8 cellular contexts compared by ENCODE assay signal in the genomic region with DNA sequence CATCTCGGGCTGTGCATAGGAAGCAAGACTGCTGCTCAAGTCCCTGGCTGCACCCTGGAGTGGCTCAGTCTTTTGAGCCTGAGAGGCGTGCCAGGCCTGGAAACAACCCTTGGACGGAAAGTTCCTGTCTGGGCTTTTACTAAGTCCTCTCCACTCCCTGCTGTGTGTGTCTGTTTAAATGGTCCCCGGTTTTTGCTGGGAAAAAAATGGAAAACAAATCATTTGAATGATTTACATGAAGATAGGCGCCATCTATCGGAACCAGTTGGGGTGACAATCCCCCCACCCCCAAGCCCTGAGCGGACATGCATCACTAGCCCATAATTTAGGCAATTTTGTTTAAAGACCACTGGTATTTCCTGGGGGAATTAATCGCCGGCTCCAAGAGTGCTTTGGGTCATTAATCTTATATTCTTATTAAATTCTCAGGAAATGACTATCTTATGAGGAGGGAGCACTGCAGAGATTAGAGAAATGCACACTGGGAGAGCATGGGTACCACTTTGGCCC. TPM values are rescaled to one million over a fixed set of nuclear protein-coding genes. Genes with fewer than 3 reads are reported as not detected.
DNase-seq lines count a peak whose midpoint lies in the region; ATAC-seq and TF ChIP-seq lines count a peak whose summit lies in the region.

No MANE protein-coding gene starts in this region.

- no peak overlapping the region for H2AFZ ChIP-seq in Karpas-422 (ENCODE audit: low read length)

- no peak overlapping the region for H3K27ac ChIP-seq in Karpas-422 (ENCODE audit: low read length)
- peak overlapping the region; percentile 86 for H3K27ac ChIP-seq in brain microvascular endothelial cell

- peak; percentile 78 for TF ChIP-seq CTCF in brain microvascular endothelial cell (IDR thresholded peaks at IDR 0.05; ENCODE audit: low read depth, low read length, missing control alignments)

- DNase-seq in DMS53 treated with DMSO at 0.1 percent for 48 hours (lab: John Stamatoyannopoulos, UW; ENCODE audit: unreplicated experiment) (peak; percentile 75), Karpas-422 (peak; percentile 78), T-helper 1 cell (peak in 3 of 5 donors; percentile 20 to 54 (median 45)), brain microvascular endothelial cell (peak; percentile 96), inferior parietal cortex (ENCODE audit: extremely low spot score) (peak; percentile 90)

- no peaks in the 10 kb centered on the region for H3K79me2 ChIP-seq in Karpas-422 (ENCODE audit: low read length)

- H3K9me2 ChIP-seq in Karpas-422 (replicated peaks; ENCODE audit: insufficient read depth, low read length): no peaks in the 10 kb centered on the region

- H3K27me3 ChIP-seq in Karpas-422 (ENCODE audit: low read length) (no peaks in the 10 kb centered on the region), brain microvascular endothelial cell (replicated peaks) (no peaks in the 10 kb centered on the region), skeletal muscle satellite cell (ENCODE audit: control insufficient read depth, insufficient read depth, low read length) (no peaks in the 10 kb centered on the region)

- ATAC-seq in GM18498 (IDR thresholded peaks at IDR 0.05; ENCODE audit: unreplicated experiment): no peak
- ATAC-seq in GM18517 (IDR thresholded peaks at IDR 0.05; ENCODE audit: unreplicated experiment): no peak

- H3K36me3 ChIP-seq in Karpas-422 (ENCODE audit: insufficient read depth, low read length) (no peaks in the 10 kb centered on the region), brain microvascular endothelial cell (replicated peaks) (no peaks in the 10 kb centered on the region), skeletal muscle satellite cell (ENCODE audit: insufficient read depth, low read length) (no peaks in the 10 kb centered on the region)

- no peaks in the 10 kb centered on the region; the same call in 1 of the 2 replicates for H4K20me1 ChIP-seq in Karpas-422 (ENCODE audit: insufficient read depth, low read depth, low read length)

- H3K4me3 ChIP-seq in Karpas-422 (ENCODE audit: low read length) (peak overlapping the region; percentile 39; the same call in 1 of the 2 replicates), brain microvascular endothelial cell (ENCODE audit: low read depth, low read length) (peak overlapping the region; percentile 12), skeletal muscle satellite cell (ENCODE audit: low read length) (peak overlapping the region; percentile 10)

- in situ Hi-C loops in brain microvascular endothelial cell (cut with HindIII; ENCODE audit: low pct_ligation_motif_present, low sequenced_read_pairs): no loop called here

- H3K9me3 ChIP-seq in Karpas-422 (ENCODE audit: low read length) (no peaks in the 10 kb centered on the region), skeletal muscle satellite cell (replicated peaks; ENCODE audit: low read length) (no peaks in the 10 kb centered on the region)

- peaks cover 47% of the 10 kb centered on the region for H3K4me1 ChIP-seq in Karpas-422 (ENCODE audit: low read length)
- peaks cover 46% of the 10 kb centered on the region for H3K4me1 ChIP-seq in skeletal muscle satellite cell (ENCODE audit: control insufficient read depth, insufficient read depth, low read length)

- H3K4me2 ChIP-seq in Karpas-422 (ENCODE audit: low read depth, low read length, poor library complexity, severe bottlenecking) (peak overlapping the region; percentile 50), skeletal muscle satellite cell (ENCODE audit: low read length) (peak overlapping the region; percentile 89)

- 0 out of 2 replicates have a peak overlapping the region, but pooled peaks have one; percentile 3 for H3K9ac ChIP-seq in Karpas-422 (ENCODE audit: low read length)
- H3K9ac ChIP-seq in skeletal muscle satellite cell (ENCODE audit: low read depth, low read length): peak overlapping the region; percentile 24

RNA-seq across cellular contexts. Expression of a gene that starts 2.7 kb away (rescaled TPM):
- total RNA-seq in Karpas-422 (2014; rRNA removed; shearing (Covaris generic); ENCODE audit: low replicate concordance): 2.6 and 2.7 TPM in 2 replicates
- 4.2 and 4.6 TPM in 2 replicates for total RNA-seq in skeletal muscle satellite cell (2012; rRNA removed)

Comparison
In these comparisons a context has a peak if more than half of its experiments do, and no peak if none do; other contexts are left out.
1. DNase-seq: peak in every context shown above with its lines; median percentile 96 in brain microvascular endothelial cell; 90 in inferior parietal cortex; 78 in Karpas-422; 75 in DMS53 treated with DMSO at 0.1 percent for 48 hours; 45 in T-helper 1 cell.